Comparison of ENCODE assay signal across 26 cellular contexts in the genomic region with DNA sequence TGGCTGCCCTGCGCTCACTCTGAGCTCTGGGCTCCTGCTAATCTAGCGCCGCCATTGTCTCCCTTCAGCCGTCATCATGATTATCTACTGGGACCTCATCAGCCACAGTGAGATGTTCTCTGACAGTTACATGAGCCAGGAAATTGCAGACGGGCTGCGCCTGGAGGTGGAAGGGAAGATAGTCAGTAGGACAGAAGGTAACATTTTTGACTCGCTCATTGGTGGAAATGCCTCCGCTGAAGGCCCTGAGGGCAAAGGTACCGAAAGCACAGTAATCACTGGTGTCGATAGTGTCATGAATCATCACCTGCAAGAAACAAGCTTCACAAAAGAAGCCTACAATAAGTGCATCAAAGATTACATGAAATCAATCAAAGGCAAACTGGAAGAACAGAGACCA. TPM values are rescaled to one million over a fixed set of nuclear protein-coding genes. Genes with fewer than 3 reads are reported as not detected.
DNase-seq lines count a peak whose midpoint lies in the region; ATAC-seq, FAIRE-seq and TF ChIP-seq lines count a peak whose summit lies in the region.
"Had no signal": no experiment of that assay in that cellular context is flagged by ENCODE, and none has a peak within 500 bp of the region (broad histone marks: within the 10 kb centered on the region; RNA-seq: fewer than 3 reads in every experiment).

No MANE protein-coding gene starts in this region.

- intact Hi-C loops in Calu3 (cut with micrococcal nuclease; ENCODE audit: unreplicated experiment): no loop called here

- no peak overlapping the region for H3K4me2 ChIP-seq in A549
- H3K4me2 ChIP-seq: BLaER1 had no signal

- H3K27ac Mint-ChIP-seq in Calu3 (ENCODE audit: unreplicated experiment): no peak overlapping the region
- H3K27ac Mint-ChIP-seq: CD14-positive monocyte; CD4-positive, alpha-beta memory T cell; CD4-positive, CD25-positive, alpha-beta regulatory T cell; CD8-positive, alpha-beta memory T cell had no signal

- POLR2A ChIA-PET in A549 (lab: Yijun Ruan, JAX): no interaction called here

- H3K9me3 Mint-ChIP-seq in Calu3 (ENCODE audit: low read depth, unreplicated experiment): peaks cover 8% of the 10 kb centered on the region
- H3K9me3 Mint-ChIP-seq: CD4-positive, CD25-positive, alpha-beta regulatory T cell; CD8-positive, alpha-beta memory T cell had no signal

- no peaks in the 10 kb centered on the region for H3K4me1 ChIP-seq in A549
- no peaks in the 10 kb centered on the region for H3K4me1 ChIP-seq in foreskin keratinocyte
- H3K4me1 ChIP-seq: BE2C, BLaER1 had no signal

- H3K4me1 Mint-ChIP-seq in Calu3 (ENCODE audit: low read depth, unreplicated experiment): no peaks in the 10 kb centered on the region
- H3K4me1 Mint-ChIP-seq: CD14-positive monocyte; CD4-positive, alpha-beta memory T cell; CD4-positive, CD25-positive, alpha-beta regulatory T cell; CD8-positive, alpha-beta memory T cell had no signal

- TF ChIP-seq RAD21 in A549 (conservative IDR thresholded peaks at IDR 0.05 in 1 of 2, IDR thresholded peaks at IDR 0.05 in 1 of 2): no peak

- no peak for TF ChIP-seq CTCF in A549 (IDR thresholded peaks at IDR 0.05)
- no peak for TF ChIP-seq CTCF in bronchial epithelial cell (IDR thresholded peaks at IDR 0.05; ENCODE audit: insufficient read depth, low read length, severe bottlenecking)
- no peak for TF ChIP-seq CTCF in foreskin keratinocyte (conservative IDR thresholded peaks at IDR 0.05)
- no peak for TF ChIP-seq CTCF in Calu3 (IDR thresholded peaks at IDR 0.05; ENCODE audit: unreplicated experiment)

- CTCF ChIA-PET in A549 (lab: Yijun Ruan, JAX): no interaction called here
- CTCF ChIA-PET in Calu3 (lab: Charles Lee): no interaction called here

- peaks cover 50% of the 10 kb centered on the region for H3K27me3 Mint-ChIP-seq in Calu3 (ENCODE audit: unreplicated experiment)
- H3K27me3 Mint-ChIP-seq: CD4-positive, alpha-beta memory T cell had no signal

- no peak overlapping the region for H3K4me3 Mint-ChIP-seq in Calu3 (ENCODE audit: low read depth, unreplicated experiment)
- H3K4me3 Mint-ChIP-seq: CD14-positive monocyte; CD4-positive, alpha-beta memory T cell; CD4-positive, CD25-positive, alpha-beta regulatory T cell; CD8-positive, alpha-beta memory T cell had no signal

- 0 out of 3 replicates have a peak, but pooled peaks cover 9% of the 10 kb centered on the region for H3K9me3 ChIP-seq in A549
- H3K9me3 ChIP-seq: BE2C had no signal

- WGBS in A549 (ENCODE audit: missing lambda C conversion rate): 66% methylated on average over 10 of the region's 10 CpGs

- TF ChIP-seq EP300 in A549 (IDR thresholded peaks at IDR 0.05): no peak

- no TSS peak for BruUV-seq in Calu3 (replicated peaks; lab: Mats Ljungman, UMichigan)

- TF ChIP-seq POLR2A in A549 (IDR thresholded peaks at IDR 0.05; ENCODE audit: low read length): no peak

- H3K27ac ChIP-seq in A549 (no peak overlapping the region), foreskin keratinocyte (no peak overlapping the region)
- H3K27ac ChIP-seq: 22Rv1, BLaER1 had no signal

- no peak overlapping the region for H3K4me3 ChIP-seq in A549
- no peak overlapping the region for H3K4me3 ChIP-seq in bronchial epithelial cell (ENCODE audit: low read depth, low read length)
- H3K4me3 ChIP-seq: BLaER1, GM12878 had no signal

- DNase-seq in NCI-H2227 treated with DMSO at 0.1 percent for 48 hours (lab: John Stamatoyannopoulos, UW): peak; percentile 5
- DNase-seq in NCI-H2227 (lab: John Stamatoyannopoulos, UW; ENCODE audit: unreplicated experiment): no peak
- DNase-seq in A549 (ENCODE audit: low read depth in 1 of 2, low spot score in 1 of 2): no peak
- peak; percentile 18 for DNase-seq in bronchial epithelial cell (ENCODE audit: low read depth)
- peak in 1 of 2 donors; percentile 16 for DNase-seq in foreskin keratinocyte
- no peak for DNase-seq in Calu3
- DNase-seq in hypothalamus (lab: John Stamatoyannopoulos, UW): no peak
- DNase-seq: ACHN; BE2C; C1 segment of cervical spinal cord; CD4-positive, alpha-beta memory T cell; CD4-positive, CD25-positive, alpha-beta regulatory T cell; CD8-positive, alpha-beta memory T cell; COR-L47; DMS53; DMS79; DND-41; EL; GDM1 had no signal

- no peak for ATAC-seq in A549
- peak; percentile 70 for ATAC-seq in foreskin keratinocyte
- no peak for ATAC-seq in HG03196 (IDR thresholded peaks at IDR 0.05; ENCODE audit: unreplicated experiment)
- ATAC-seq: GM12878 had no signal

- no peaks in the 10 kb centered on the region for H3K27me3 ChIP-seq in bronchial epithelial cell (ENCODE audit: control insufficient read depth, insufficient read depth, low read length)
- no peaks in the 10 kb centered on the region for H3K27me3 ChIP-seq in foreskin keratinocyte
- H3K27me3 ChIP-seq: BE2C had no signal

- H3K36me3 Mint-ChIP-seq in Calu3 (ENCODE audit: insufficient read depth, unreplicated experiment): no peaks in the 10 kb centered on the region
- H3K36me3 Mint-ChIP-seq: CD14-positive monocyte; CD4-positive, alpha-beta memory T cell; CD8-positive, alpha-beta memory T cell had no signal

- FAIRE-seq in A549 (lab: Jason Lieb, UNC) (peak; percentile 70), bronchial epithelial cell (lab: Jason Lieb, UNC) (no peak)
- FAIRE-seq: GM12878, GM12892, GM18507 had no signal

- no peaks in the 10 kb centered on the region for H3K36me3 ChIP-seq in bronchial epithelial cell (ENCODE audit: control insufficient read depth, insufficient read depth, low read length)
- H3K36me3 ChIP-seq: BE2C, BLaER1 had no signal

TF ChIP-seq in A549, 52 proteins besides CTCF, POLR2A, EP300 and RAD21:
- TF ChIP-seq, protein P1, sequence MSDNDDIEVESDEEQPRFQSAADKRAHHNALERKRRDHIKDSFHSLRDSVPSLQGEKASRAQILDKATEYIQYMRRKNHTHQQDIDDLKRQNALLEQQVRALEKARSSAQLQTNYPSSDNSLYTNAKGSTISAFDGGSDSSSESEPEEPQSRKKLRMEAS (IDR thresholded peaks at IDR 0.05): no peak
- TF ChIP-seq RCOR1 (IDR thresholded peaks at IDR 0.05; ENCODE audit: low read depth, low read length) (no peak), CEBPB (IDR thresholded peaks at IDR 0.05) (no peak), JUNB (IDR thresholded peaks at IDR 0.05) (no peak), KDM5A (IDR thresholded peaks at IDR 0.05) (no peak), CBX8 (IDR thresholded peaks at IDR 0.05) (no peak), TP53 (CRISPR knock-in tag; IDR thresholded peaks at IDR 0.05) (no peak), CHD2 (IDR thresholded peaks at IDR 0.05; ENCODE audit: low read length, partially characterized antibody) (no peak)
- TF ChIP-seq, protein P2, sequence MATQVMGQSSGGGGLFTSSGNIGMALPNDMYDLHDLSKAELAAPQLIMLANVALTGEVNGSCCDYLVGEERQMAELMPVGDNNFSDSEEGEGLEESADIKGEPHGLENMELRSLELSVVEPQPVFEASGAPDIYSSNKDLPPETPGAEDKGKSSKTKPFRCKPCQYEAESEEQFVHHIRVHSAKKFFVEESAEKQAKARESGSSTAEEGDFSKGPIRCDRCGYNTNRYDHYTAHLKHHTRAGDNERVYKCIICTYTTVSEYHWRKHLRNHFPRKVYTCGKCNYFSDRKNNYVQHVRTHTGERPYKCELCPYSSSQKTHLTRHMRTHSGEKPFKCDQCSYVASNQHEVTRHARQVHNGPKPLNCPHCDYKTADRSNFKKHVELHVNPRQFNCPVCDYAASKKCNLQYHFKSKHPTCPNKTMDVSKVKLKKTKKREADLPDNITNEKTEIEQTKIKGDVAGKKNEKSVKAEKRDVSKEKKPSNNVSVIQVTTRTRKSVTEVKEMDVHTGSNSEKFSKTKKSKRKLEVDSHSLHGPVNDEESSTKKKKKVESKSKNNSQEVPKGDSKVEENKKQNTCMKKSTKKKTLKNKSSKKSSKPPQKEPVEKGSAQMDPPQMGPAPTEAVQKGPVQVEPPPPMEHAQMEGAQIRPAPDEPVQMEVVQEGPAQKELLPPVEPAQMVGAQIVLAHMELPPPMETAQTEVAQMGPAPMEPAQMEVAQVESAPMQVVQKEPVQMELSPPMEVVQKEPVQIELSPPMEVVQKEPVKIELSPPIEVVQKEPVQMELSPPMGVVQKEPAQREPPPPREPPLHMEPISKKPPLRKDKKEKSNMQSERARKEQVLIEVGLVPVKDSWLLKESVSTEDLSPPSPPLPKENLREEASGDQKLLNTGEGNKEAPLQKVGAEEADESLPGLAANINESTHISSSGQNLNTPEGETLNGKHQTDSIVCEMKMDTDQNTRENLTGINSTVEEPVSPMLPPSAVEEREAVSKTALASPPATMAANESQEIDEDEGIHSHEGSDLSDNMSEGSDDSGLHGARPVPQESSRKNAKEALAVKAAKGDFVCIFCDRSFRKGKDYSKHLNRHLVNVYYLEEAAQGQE (IDR thresholded peaks at IDR 0.05): no peak

RNA-seq across cellular contexts. Expression of a gene that starts 21.8 kb away (rescaled TPM):
- polyA plus RNA-seq in A549 (2011; rRNA removed) (24.0 and 43.4 TPM in 2 replicates), A549 (2017; fragmentation: RNase III; extraction: RNeasy Plus Mini Kit Qiagen cat#74134 plus additional on column Dnase treatment) (105 to 111 TPM (median 109 TPM) in 3 replicates), foreskin keratinocyte (36.7 and 41.5 TPM in 2 replicates)
- polyA plus RNA-seq in A549 (2012; cell fraction: cytosol; rRNA removed): 18.2 and 22.0 TPM in 2 replicates
- polyA plus RNA-seq in A549 (2012; cell fraction: nucleus; rRNA removed): 1.4 and 3.2 TPM in 2 replicates
- polyA minus RNA-seq in A549 (2011; rRNA and poly(A)+ RNA removed): 3.6 TPM in 2 replicates
- total RNA-seq in bronchial epithelial cell (10.3 and 13.1 TPM in 2 replicates), foreskin keratinocyte (22.2 and 23.5 TPM in 2 replicates), Calu3 (2022) (17.2 and 19.4 TPM in 2 replicates)

RNA-seq across cellular contexts. Expression of a gene that starts 28.1 kb away (rescaled TPM):
- 1.2 and 2.2 TPM in 2 replicates for polyA plus RNA-seq in A549 (2011; rRNA removed)
- polyA plus RNA-seq in A549 (2012; cell fraction: cytosol; rRNA removed): 1.8 and 2.1 TPM in 2 replicates
- polyA plus RNA-seq in A549 (2012; cell fraction: nucleus; rRNA removed): 3.2 and 3.3 TPM in 2 replicates
- 2.9 to 3.3 TPM (median 3.2 TPM) in 3 replicates for polyA plus RNA-seq in A549 (2017; fragmentation: RNase III; extraction: RNeasy Plus Mini Kit Qiagen cat#74134 plus additional on column Dnase treatment)
- polyA minus RNA-seq in A549 (2011; rRNA and poly(A)+ RNA removed): 3.2 and 3.6 TPM in 2 replicates
- not detected in 2 replicates for total RNA-seq in bronchial epithelial cell
- 0.14 TPM in 2 replicates for total RNA-seq in foreskin keratinocyte
- 0.14 and 0.15 TPM in 2 replicates for polyA plus RNA-seq in foreskin keratinocyte
- 0.07 and 0.22 TPM in 2 replicates for total RNA-seq in Calu3 (2022)

Comparison
In these comparisons a context has a peak if more than half of its experiments do, and no peak if none do; other contexts are left out.
1. DNase-seq: peak in NCI-H2227 treated with DMSO at 0.1 percent for 48 hours (single experiment) and bronchial epithelial cell (single experiment); none in NCI-H2227 (single experiment), A549 (0 of 2), Calu3 (single experiment) and hypothalamus (0 of 51).